Comparison of ENCODE assay signal across 10 cellular contexts in genomic region chr19:15779756-15780476, GRCh38. TPM values are rescaled to one million over a fixed set of nuclear protein-coding genes. Genes with fewer than 3 reads are reported as not detected.
A peak's percentile ranks its signal among the peaks of the same experiment; 100 is the strongest.
DNase-seq lines count a peak whose midpoint lies in the region; ATAC-seq and TF ChIP-seq lines count a peak whose summit lies in the region.
"Had no signal": no experiment of that assay in that cellular context is flagged by ENCODE, and none has a peak within 500 bp of the region (broad histone marks: within the 10 kb centered on the region; RNA-seq: fewer than 3 reads in every experiment).

No MANE protein-coding gene starts in this region.

- H3K9ac ChIP-seq in skeletal muscle tissue (ENCODE audit: low read depth in 1 of 3, low read length in 3 of 3) = peak overlapping the region in 2 of 3 donors; percentile 25 to 38
- no peak overlapping the region for H3K9ac ChIP-seq in MM.1S (ENCODE audit: low read length)

- no peaks in the 10 kb centered on the region for H3K4me1 Mint-ChIP-seq in natural killer cell treated with Interleukin-12 subunit alpha and Interleukin-12 subunit beta and Interleukin-15 and Interleukin-18, amount 100 ng/mL, for 72 hours (ENCODE audit: low read depth in 2 of 2)

- H3K36me3 Mint-ChIP-seq in natural killer cell treated with Interleukin-12 subunit alpha and Interleukin-12 subunit beta and Interleukin-15 and Interleukin-18, amount 100 ng/mL, for 72 hours = no peaks in the 10 kb centered on the region

- no peak for ATAC-seq in natural killer cell treated with Interleukin-12 subunit alpha and Interleukin-12 subunit beta and Interleukin-15 and Interleukin-18, amount 100 ng/mL, for 72 hours
- ATAC-seq in GM21360 (IDR thresholded peaks at IDR 0.05; ENCODE audit: unreplicated experiment) = no peak

- no peak overlapping the region for H3K4me3 Mint-ChIP-seq in natural killer cell treated with Interleukin-12 subunit alpha and Interleukin-12 subunit beta and Interleukin-15 and Interleukin-18, amount 100 ng/mL, for 72 hours

- no peaks in the 10 kb centered on the region for H3K27me3 ChIP-seq in skeletal muscle tissue (ENCODE audit: control insufficient read depth in 3 of 3, insufficient read depth in 3 of 3, low read length in 3 of 3)
- H3K27me3 ChIP-seq in MM.1S (replicated peaks; ENCODE audit: insufficient read depth, low read length) = peaks cover 22% of the 10 kb centered on the region

- TF ChIP-seq CTCF in MM.1S (IDR thresholded peaks at IDR 0.05; ENCODE audit: low read length) = no peak

- no peak overlapping the region for H3K27ac Mint-ChIP-seq in natural killer cell treated with Interleukin-12 subunit alpha and Interleukin-12 subunit beta and Interleukin-15 and Interleukin-18, amount 100 ng/mL, for 72 hours

- H3K4me1 ChIP-seq in skeletal muscle tissue (ENCODE audit: control insufficient read depth in 3 of 3, insufficient read depth in 3 of 3, low read length in 3 of 3) (peaks cover 10 to 11% (median 10%) of the 10 kb centered on the region in 3 donors), MM.1S (ENCODE audit: low read length) (no peaks in the 10 kb centered on the region)

- peak overlapping the region; percentile 71 for H3K27ac ChIP-seq in skeletal muscle tissue (ENCODE audit: low read depth, low read length)
- H3K27ac ChIP-seq in MM.1S (ENCODE audit: low read length) = no peak overlapping the region

- no peaks in the 10 kb centered on the region for H4K20me1 ChIP-seq in MM.1S (ENCODE audit: insufficient read depth, low read length)

- H3K36me3 ChIP-seq in skeletal muscle tissue (ENCODE audit: control insufficient read depth in 3 of 3, insufficient read depth in 3 of 3, low read length in 3 of 3) = no peaks in the 10 kb centered on the region
- H3K36me3 ChIP-seq in MM.1S (replicated peaks; ENCODE audit: insufficient read depth, low read length) = no peaks in the 10 kb centered on the region

- H3K27me3 Mint-ChIP-seq in natural killer cell treated with Interleukin-12 subunit alpha and Interleukin-12 subunit beta and Interleukin-15 and Interleukin-18, amount 100 ng/mL, for 72 hours = peaks cover 16 to 28% of the 10 kb centered on the region in 2 donors

- peak; percentile 9 for DNase-seq in EL
- peak in 54 of 56 donors; percentile 16 to 93 (median 74) for DNase-seq in amygdala (lab: John Stamatoyannopoulos, UW)
- peak; percentile 81 to 85 for DNase-seq in hippocampal formation (lab: John Stamatoyannopoulos, UW)
- no peak for DNase-seq in MM.1S
- no peak for DNase-seq in natural killer cell treated with Interleukin-12 subunit alpha and Interleukin-12 subunit beta and Interleukin-15 and Interleukin-18, amount 100 ng/mL, for 72 hours (ENCODE audit: low spot score)
- no peak for DNase-seq in SHP77 (lab: John Stamatoyannopoulos, UW)
- DNase-seq: NCI-H345; stimulated activated CD4-positive, alpha-beta T cell treated with anti-CD3 and anti-CD28 coated beads, Interleukin-2, amount 100 ng/mL, for 24 hours had no signal

- H3K9me3 Mint-ChIP-seq in natural killer cell treated with Interleukin-12 subunit alpha and Interleukin-12 subunit beta and Interleukin-15 and Interleukin-18, amount 100 ng/mL, for 72 hours = no peaks in the 10 kb centered on the region

- H3K4me3 ChIP-seq in skeletal muscle tissue (ENCODE audit: low read length in 3 of 3) (no peak overlapping the region), MM.1S (ENCODE audit: low read length) (no peak overlapping the region)

- no peaks in the 10 kb centered on the region for H3K79me2 ChIP-seq in MM.1S (ENCODE audit: low read length)

- H2AFZ ChIP-seq in MM.1S (ENCODE audit: low read length) = no peak overlapping the region

- H3K9me2 ChIP-seq in MM.1S (replicated peaks; ENCODE audit: insufficient read depth, low read length) = no peaks in the 10 kb centered on the region

- no peaks in the 10 kb centered on the region for H3K9me3 ChIP-seq in skeletal muscle tissue (ENCODE audit: control insufficient read depth in 3 of 3, low read length in 3 of 3)
- no peaks in the 10 kb centered on the region for H3K9me3 ChIP-seq in MM.1S (replicated peaks; ENCODE audit: insufficient read depth, low read length)

- H3K4me2 ChIP-seq in MM.1S (ENCODE audit: low read depth, low read length) = no peak overlapping the region

- no peaks in the 10 kb centered on the region for H3F3A ChIP-seq in MM.1S (ENCODE audit: insufficient read depth, low read length)

RNA-seq across cellular contexts. Expression of gene OR10H5, which starts 7.5 kb away (rescaled TPM):
- not detected for total RNA-seq in skeletal muscle tissue
- not detected for total RNA-seq in natural killer cell treated with Interleukin-12 subunit alpha and Interleukin-12 subunit beta and Interleukin-15 and Interleukin-18, amount 100 ng/mL, for 72 hours

RNA-seq across cellular contexts. Expression of gene OR10H1, which starts 35.5 kb away (rescaled TPM):
- not detected for total RNA-seq in skeletal muscle tissue
- total RNA-seq in natural killer cell treated with Interleukin-12 subunit alpha and Interleukin-12 subunit beta and Interleukin-15 and Interleukin-18, amount 100 ng/mL, for 72 hours = under 1 TPM; 0.07 to 0.20 TPM

RNA-seq across cellular contexts. Expression of gene OR10H3, which starts 42.1 kb away (rescaled TPM):
- not detected for total RNA-seq in skeletal muscle tissue
- total RNA-seq in natural killer cell treated with Interleukin-12 subunit alpha and Interleukin-12 subunit beta and Interleukin-15 and Interleukin-18, amount 100 ng/mL, for 72 hours = not detected

RNA-seq across cellular contexts. Expression of gene OR10H2, which starts 52.1 kb away (rescaled TPM):
- not detected for total RNA-seq in skeletal muscle tissue
- total RNA-seq in natural killer cell treated with Interleukin-12 subunit alpha and Interleukin-12 subunit beta and Interleukin-15 and Interleukin-18, amount 100 ng/mL, for 72 hours = not detected

Comparison
In these comparisons a context has a peak if more than half of its experiments do, and no peak if none do; other contexts are left out.
1. DNase-seq: peak in EL (single experiment), amygdala (54 of 56) and hippocampal formation (2 of 2); none in MM.1S (single experiment), natural killer cell treated with Interleukin-12 subunit alpha and Interleukin-12 subunit beta and Interleukin-15 and Interleukin-18, amount 100 ng/mL, for 72 hours (single experiment) and SHP77 (0 of 2).